ENCODE assay signal across 8 cellular contexts in the genomic region with DNA sequence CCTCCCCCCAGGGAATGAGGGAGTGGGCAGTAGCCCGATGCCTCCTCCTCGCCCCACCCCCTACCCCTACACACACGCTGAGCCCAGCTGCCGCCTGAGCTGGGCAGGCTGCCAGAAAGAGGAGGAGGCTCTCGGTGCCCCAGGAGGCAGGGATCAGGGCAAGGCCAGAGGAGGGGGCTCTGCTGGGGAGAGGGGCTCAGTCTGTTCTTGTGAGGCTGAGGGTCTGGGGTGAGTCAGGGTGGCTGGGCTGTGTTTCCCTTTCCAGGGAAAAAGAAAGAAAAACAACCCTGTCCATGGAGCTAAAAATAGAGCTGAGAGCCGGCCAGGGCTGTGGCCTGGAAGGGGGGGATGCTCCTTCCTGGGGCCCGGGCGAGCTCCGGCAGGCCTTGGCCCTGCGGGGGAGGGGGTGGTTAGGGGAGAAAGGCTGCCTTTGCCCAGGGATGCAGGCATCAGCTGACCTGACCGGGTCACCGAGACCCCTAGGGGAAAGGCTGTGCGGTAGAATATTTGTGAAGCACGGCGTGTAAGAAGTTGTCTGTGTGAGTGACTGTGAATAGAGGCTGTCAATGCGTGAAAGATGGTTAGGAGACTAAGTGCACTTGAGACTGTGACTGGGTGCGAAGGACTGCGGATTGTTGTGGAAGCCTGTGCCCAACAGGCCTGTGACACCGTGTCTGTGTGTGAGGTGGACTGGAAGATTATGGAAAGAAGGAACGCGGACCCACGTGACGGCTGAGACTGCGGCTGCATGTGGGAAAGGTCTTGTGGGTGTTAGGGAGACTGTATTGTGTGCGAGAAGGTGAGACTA. TPM values are rescaled to one million over a fixed set of nuclear protein-coding genes. Genes with fewer than 3 reads are reported as not detected.
DNase-seq lines count a peak whose midpoint lies in the region; ATAC-seq and TF ChIP-seq lines count a peak whose summit lies in the region.

No MANE protein-coding gene starts in this region.

- H3K4me1 ChIP-seq in right lobe of liver, result peaks cover 0 to 18% (median 3%) of the 10 kb centered on the region in 4 donors

- peak overlapping the region; percentile 66 for H3K27ac Mint-ChIP-seq in activated CD4-positive, alpha-beta memory T cell treated with anti-CD3 and anti-CD28 coated beads, Interleukin-2, amount 10 ng/mL, durations not matched to agents 7 days and 5 days

- POLR2A ChIA-PET in GM10248 (lab: Yijun Ruan, JAX), result no interaction called here
- POLR2A ChIA-PET in activated CD4-positive, alpha-beta memory T cell treated with anti-CD3 and anti-CD28 coated beads, Interleukin-2, amount 10 ng/mL, durations not matched to agents 7 days and 5 days (lab: Charles Lee), result interaction anchor here (1.5 to 3.2 kb wide), 6 partner anchors 11 to 49 kb away, joined by 3 to 27 read pairs (median 10); a partner anchor contains a TSS

- H3K4me3 Mint-ChIP-seq in activated CD4-positive, alpha-beta memory T cell treated with anti-CD3 and anti-CD28 coated beads, Interleukin-2, amount 10 ng/mL, durations not matched to agents 7 days and 5 days, result peak overlapping the region; percentile 77

- DNase-seq in GM10248 (ENCODE audit: extremely low spot score) (peak; percentile 72), NCI-H748 treated with DMSO at 0.1 percent for 48 hours (lab: John Stamatoyannopoulos, UW) (peak; percentile 72), ecto neural progenitor cell (ENCODE audit: low spot score) (peak; percentile 70), right lobe of liver (peak; percentile 86 to 88 (median 87)), mesenteric fat pad (ENCODE audit: low spot score) (no peak)
- DNase-seq in activated CD4-positive, alpha-beta memory T cell treated with anti-CD3 and anti-CD28 coated beads, Interleukin-2, amount 10 ng/mL, durations not matched to agents 7 days and 5 days, result peak; percentile 63
- peak; percentile 68 for DNase-seq in stimulated activated CD4-positive, alpha-beta T cell treated with anti-CD3 and anti-CD28 coated beads, Interleukin-4, amount 100 ng/mL, for 1 hour

- H3K9me3 Mint-ChIP-seq in activated CD4-positive, alpha-beta memory T cell treated with anti-CD3 and anti-CD28 coated beads, Interleukin-2, amount 10 ng/mL, durations not matched to agents 7 days and 5 days, result no peaks in the 10 kb centered on the region

- intact Hi-C loops in right lobe of liver (cut with DNase I), result no loop called here

- H3K27ac ChIP-seq in right lobe of liver, result peak overlapping the region; percentile 96 to 100 (median 97)

- no peaks in the 10 kb centered on the region for H3K9me3 ChIP-seq in right lobe of liver

- 4% methylated on average over 19 of the region's 25 CpGs for WGBS in right lobe of liver (ENCODE audit: insufficient coverage, low coverage, low lambda C conversion rate, missing lambda C conversion rate)

- peaks cover 0 to under 1% (median 0%) of the 10 kb centered on the region in 4 donors for H3K36me3 ChIP-seq in right lobe of liver

- H3K27me3 Mint-ChIP-seq in activated CD4-positive, alpha-beta memory T cell treated with anti-CD3 and anti-CD28 coated beads, Interleukin-2, amount 10 ng/mL, durations not matched to agents 7 days and 5 days, result peaks cover 3% of the 10 kb centered on the region

- no peaks in the 10 kb centered on the region for H3K27me3 ChIP-seq in right lobe of liver

- TF ChIP-seq POLR2A in right lobe of liver (IDR thresholded peaks at IDR 0.05), result no peak

- peaks cover 6% of the 10 kb centered on the region for H3K36me3 Mint-ChIP-seq in activated CD4-positive, alpha-beta memory T cell treated with anti-CD3 and anti-CD28 coated beads, Interleukin-2, amount 10 ng/mL, durations not matched to agents 7 days and 5 days (ENCODE audit: low read depth)

- peaks cover 28% of the 10 kb centered on the region for H3K4me1 Mint-ChIP-seq in activated CD4-positive, alpha-beta memory T cell treated with anti-CD3 and anti-CD28 coated beads, Interleukin-2, amount 10 ng/mL, durations not matched to agents 7 days and 5 days

- CTCF ChIA-PET in GM10248 (lab: Yijun Ruan, JAX), result interaction anchor here (0.9 to 6.6 kb wide), 17 partner anchors 11 to 143 kb away, joined by 3 to 101 read pairs (median 6); a partner anchor contains a TSS
- CTCF ChIA-PET in activated CD4-positive, alpha-beta memory T cell treated with anti-CD3 and anti-CD28 coated beads, Interleukin-2, amount 10 ng/mL, durations not matched to agents 7 days and 5 days (lab: Charles Lee), result interaction anchor here (0.6 to 17.1 kb wide), 24 partner anchors 8 to 1266 kb away, joined by 3 to 186 read pairs (median 5); a partner anchor contains a TSS

- peak; percentile 34 for ATAC-seq in HG03432 (IDR thresholded peaks at IDR 0.05; ENCODE audit: unreplicated experiment)
- peak; percentile 50 to 65 (median 58) for ATAC-seq in right lobe of liver

- peak overlapping the region; percentile 77 to 81 (median 78) for H3K4me3 ChIP-seq in right lobe of liver

- no peak for TF ChIP-seq CTCF in GM10248 (IDR thresholded peaks at IDR 0.05; ENCODE audit: control extremely low read depth, extremely low read depth, low read depth, missing control alignments)
- no peak for TF ChIP-seq CTCF in right lobe of liver (IDR thresholded peaks at IDR 0.05)

RNA-seq across cellular contexts. Expression of a gene that starts 1.2 kb away (rescaled TPM):
- 10 to 100 TPM; 17.3 to 18.5 TPM for total RNA-seq in activated CD4-positive, alpha-beta memory T cell treated with anti-CD3 and anti-CD28 coated beads, Interleukin-2, amount 10 ng/mL, durations not matched to agents 7 days and 5 days
- total RNA-seq in right lobe of liver, result 10 to 100 TPM in 3 of 6 experiments, 1 to 10 TPM in 3; 5.6 to 17.5 (median 11.0) TPM
- 102 TPM for total RNA-seq in mesenteric fat pad

RNA-seq across cellular contexts. Expression of a gene that starts 11.0 kb away (rescaled TPM):
- 1 to 10 TPM; 6.4 to 7.1 TPM for total RNA-seq in activated CD4-positive, alpha-beta memory T cell treated with anti-CD3 and anti-CD28 coated beads, Interleukin-2, amount 10 ng/mL, durations not matched to agents 7 days and 5 days
- total RNA-seq in right lobe of liver (1 to 10 TPM; 2.9 to 8.4 (median 4.6) TPM), mesenteric fat pad (7.5 TPM)

RNA-seq across cellular contexts. Expression of a gene that starts 11.1 kb away (rescaled TPM):
- 10 to 100 TPM; 47.8 to 49.3 TPM for total RNA-seq in activated CD4-positive, alpha-beta memory T cell treated with anti-CD3 and anti-CD28 coated beads, Interleukin-2, amount 10 ng/mL, durations not matched to agents 7 days and 5 days
- total RNA-seq in right lobe of liver (10 to 100 TPM; 37.0 to 73.5 (median 45.0) TPM), mesenteric fat pad (61.7 TPM)

RNA-seq across cellular contexts. Expression of a gene that starts 29.1 kb away (rescaled TPM):
- total RNA-seq in activated CD4-positive, alpha-beta memory T cell treated with anti-CD3 and anti-CD28 coated beads, Interleukin-2, amount 10 ng/mL, durations not matched to agents 7 days and 5 days, result under 1 TPM; 0.68 to 0.98 TPM
- total RNA-seq in right lobe of liver (100 to 1,000 TPM in 1 of 6 experiments, 10 to 100 TPM in 5; 24.7 to 129 (median 38.4) TPM), mesenteric fat pad (1.4 TPM)

RNA-seq across cellular contexts. Expression of a gene that starts 32.5 kb away (rescaled TPM):
- 1 to 10 TPM; 1.1 to 1.9 TPM for total RNA-seq in activated CD4-positive, alpha-beta memory T cell treated with anti-CD3 and anti-CD28 coated beads, Interleukin-2, amount 10 ng/mL, durations not matched to agents 7 days and 5 days
- total RNA-seq in right lobe of liver, result under 1 TPM in 5 of 6 experiments, not detected in 1; 0.15 to 0.50 (median 0.20) TPM
- 0.55 TPM for total RNA-seq in mesenteric fat pad
